Comparison of ENCODE assay signal across 8 cellular contexts in the genomic region with DNA sequence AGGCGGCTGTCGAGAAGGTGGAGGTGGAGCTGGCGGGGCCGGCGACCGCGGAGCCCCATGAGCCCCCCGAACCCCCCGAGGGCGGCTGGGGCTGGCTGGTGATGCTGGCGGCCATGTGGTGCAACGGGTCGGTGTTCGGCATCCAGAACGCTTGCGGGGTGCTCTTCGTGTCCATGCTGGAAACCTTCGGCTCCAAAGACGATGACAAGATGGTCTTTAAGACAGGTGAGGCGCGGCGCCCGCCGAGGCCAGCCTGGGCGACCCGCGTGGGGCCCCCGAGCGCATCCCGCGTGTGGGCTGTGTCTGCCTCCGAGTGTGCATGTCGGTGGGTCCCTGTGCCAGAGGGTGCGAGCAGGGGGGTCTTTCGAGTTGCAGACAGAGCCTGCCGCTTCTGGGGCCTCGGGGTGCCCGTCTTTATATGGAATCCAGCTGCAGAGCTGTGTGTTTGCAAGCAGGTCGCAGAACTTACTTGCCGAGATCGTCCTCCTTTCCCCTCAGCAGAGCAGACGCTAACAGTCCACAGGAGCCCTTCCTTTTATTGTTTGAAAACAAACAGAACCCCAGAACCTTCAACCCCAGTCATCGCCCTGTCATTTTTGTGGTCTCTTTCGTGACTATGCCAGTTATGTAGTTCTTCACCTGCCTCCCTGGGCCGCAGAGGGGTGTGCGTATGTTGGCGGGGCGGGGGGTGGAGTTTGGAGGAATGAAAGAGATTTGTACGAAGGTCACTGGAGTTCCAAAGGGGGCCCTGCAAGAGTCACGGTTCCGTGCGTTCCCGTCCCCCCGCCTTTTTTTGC.
A peak's percentile ranks its signal among the peaks of the same experiment; 100 is the strongest.
DNase-seq lines count a peak whose midpoint lies in the region; ATAC-seq lines count a peak whose summit lies in the region.

No MANE protein-coding gene starts in this region.

- DNase-seq in NCI-H524 (lab: John Stamatoyannopoulos, UW): peak; percentile 3 to 53
- no peak for DNase-seq in NCI-H524 treated with DMSO at 0.1 percent for 48 hours (lab: John Stamatoyannopoulos, UW)
- DNase-seq in T-helper 9 cell: peak; percentile 43
- DNase-seq in astrocyte of the hippocampus (ENCODE audit: low read depth, low spot score): peak; percentile 22
- peak; percentile 78 for DNase-seq in left kidney (ENCODE audit: low read depth, low spot score)
- DNase-seq in stimulated activated CD4-positive, alpha-beta T cell treated with anti-CD3 and anti-CD28 coated beads, Interleukin-4, amount 100 ng/mL, for 48 hours (ENCODE audit: low read depth in 2 of 2): peak; percentile 40 to 57
- DNase-seq in NCI-H2227 treated with DMSO at 0.1 percent for 48 hours (lab: John Stamatoyannopoulos, UW): no peak

- ATAC-seq in HG03432 (IDR thresholded peaks at IDR 0.05; ENCODE audit: unreplicated experiment): peak; percentile 15

Comparison
In these comparisons a context has a peak if more than half of its experiments do, and no peak if none do; other contexts are left out.
1. DNase-seq: peak in NCI-H524 (2 of 2), T-helper 9 cell (single experiment), astrocyte of the hippocampus (single experiment), left kidney (single experiment) and stimulated activated CD4-positive, alpha-beta T cell treated with anti-CD3 and anti-CD28 coated beads, Interleukin-4, amount 100 ng/mL, for 48 hours (2 of 2); none in NCI-H524 treated with DMSO at 0.1 percent for 48 hours (single experiment) and NCI-H2227 treated with DMSO at 0.1 percent for 48 hours (single experiment).